Comparison of ENCODE assay signal across 19 cellular contexts in the genomic region with DNA sequence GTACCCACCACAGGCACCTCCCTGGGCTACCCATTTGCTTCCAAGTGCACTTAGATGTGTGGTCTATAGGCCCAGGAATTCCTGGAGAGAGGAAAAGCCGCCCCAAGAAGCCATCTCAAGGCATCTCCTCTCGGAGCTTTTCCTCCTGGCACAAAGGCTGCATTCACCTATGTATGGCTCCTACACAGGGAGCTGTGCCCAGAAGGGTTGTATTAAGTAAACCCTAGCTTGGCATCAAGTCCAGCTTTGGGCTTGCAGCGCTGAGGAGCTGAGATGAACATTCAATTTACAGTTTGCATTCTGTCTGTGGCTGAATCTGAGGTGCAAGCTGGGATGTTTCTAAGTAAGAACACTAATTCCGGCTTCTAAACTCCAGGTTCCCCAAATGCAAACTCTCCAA.
DNase-seq lines count a peak whose midpoint lies in the region; ATAC-seq and TF ChIP-seq lines count a peak whose summit lies in the region.
"Had no signal": no experiment of that assay in that cellular context is flagged by ENCODE, and none has a peak within 500 bp of the region (broad histone marks: within the 10 kb centered on the region; RNA-seq: fewer than 3 reads in every experiment).

No MANE protein-coding gene starts in this region.

- H4K20me1 ChIP-seq in mammary epithelial cell (ENCODE audit: insufficient read depth, low read length), result no peaks in the 10 kb centered on the region
- H4K20me1 ChIP-seq: BLaER1 had no signal

- H3K4me3 ChIP-seq in mammary epithelial cell (replicated peaks in 1 of 3; ENCODE audit: insufficient read depth in 1 of 3, low read depth in 2 of 3, low read length in 3 of 3) (no peak overlapping the region), endodermal cell (ENCODE audit: low read length) (no peak overlapping the region), stomach (no peak overlapping the region)
- H3K4me3 ChIP-seq: BLaER1, GM23248 had no signal

- no peaks in the 10 kb centered on the region for H3K27me3 Mint-ChIP-seq in endodermal cell (ENCODE audit: insufficient read depth)
- H3K27me3 Mint-ChIP-seq: B cell; CD4-positive, alpha-beta T cell; CD8-positive, alpha-beta memory T cell had no signal

- no peak for TF ChIP-seq POLR2A in stomach (IDR thresholded peaks at IDR 0.05)

- peak; percentile 33 to 83 for DNase-seq in T47D (ENCODE audit: low read depth in 1 of 2, low spot score in 1 of 2)
- no peak for DNase-seq in mammary epithelial cell
- peak; percentile 12 for DNase-seq in endodermal cell
- peak; percentile 47 for DNase-seq in stomach
- DNase-seq in GM10248 (ENCODE audit: extremely low spot score), result no peak
- DNase-seq: Calu3; CD4-positive, alpha-beta T cell; CD8-positive, alpha-beta memory T cell; DMS53; DMS79 treated with DMSO at 0.1 percent for 48 hours; GF-D8; GM23248; H7; HCEC 1CT had no signal

- no peak for TF ChIP-seq CTCF in mammary epithelial cell (conservative IDR thresholded peaks at IDR 0.05 in 1 of 2, IDR thresholded peaks at IDR 0.05 in 1 of 2; ENCODE audit: extremely low read depth in 1 of 2, insufficient read depth in 1 of 2, low read depth in 1 of 2, low read length in 2 of 2)
- TF ChIP-seq CTCF in endodermal cell (conservative IDR thresholded peaks at IDR 0.05), result no peak
- no peak for TF ChIP-seq CTCF in stomach (IDR thresholded peaks at IDR 0.05)
- TF ChIP-seq CTCF in GM10248 (IDR thresholded peaks at IDR 0.05; ENCODE audit: control extremely low read depth, extremely low read depth, low read depth, missing control alignments), result no peak

- no peak overlapping the region for H3K27ac ChIP-seq in mammary epithelial cell (ENCODE audit: insufficient read depth, low read depth, low read length)
- no peak overlapping the region for H3K27ac ChIP-seq in endodermal cell (ENCODE audit: low read depth, low read length)
- H3K27ac ChIP-seq in stomach, result no peak overlapping the region
- H3K27ac ChIP-seq: 22Rv1, BLaER1, GM23248 had no signal

- no peak overlapping the region for H3K4me3 Mint-ChIP-seq in endodermal cell
- H3K4me3 Mint-ChIP-seq: B cell; CD14-positive monocyte; CD4-positive, alpha-beta T cell; CD8-positive, alpha-beta memory T cell had no signal

- intact Hi-C loops in mammary epithelial cell (cut with micrococcal nuclease) (no loop called here), stomach (cut with DNase I; ENCODE audit: low total_unique reads) (no loop called here)

- H3K36me3 Mint-ChIP-seq in endodermal cell (ENCODE audit: low read depth), result no peaks in the 10 kb centered on the region
- H3K36me3 Mint-ChIP-seq: CD8-positive, alpha-beta memory T cell had no signal

- no peak overlapping the region for H3K4me2 ChIP-seq in mammary epithelial cell (ENCODE audit: insufficient read depth, low read depth, low read length)
- H3K4me2 ChIP-seq: BLaER1 had no signal

- no peak overlapping the region for H2AFZ ChIP-seq in mammary epithelial cell (ENCODE audit: low read depth, low read length)
- H2AFZ ChIP-seq: GM23248 had no signal

- no TSS peak for BruUV-seq in mammary epithelial cell (replicated peaks; lab: Mats Ljungman, UMichigan)

- H3K4me1 Mint-ChIP-seq in endodermal cell, result peaks cover 5% of the 10 kb centered on the region

- H3K4me1 ChIP-seq in mammary epithelial cell (ENCODE audit: insufficient read depth, low read length) (no peaks in the 10 kb centered on the region), endodermal cell (ENCODE audit: control insufficient read depth, insufficient read depth, low read length) (no peaks in the 10 kb centered on the region), stomach (peaks cover 0 to 12% (median 7%) of the 10 kb centered on the region in 4 donors)

- POLR2A ChIA-PET in GM10248 (lab: Yijun Ruan, JAX), result no interaction called here

- H3K9ac ChIP-seq in mammary epithelial cell (ENCODE audit: insufficient read depth, low read length) (no peak overlapping the region), endodermal cell (ENCODE audit: extremely low read depth, low read length, poor library complexity, severe bottlenecking) (no peak overlapping the region)
- H3K9ac ChIP-seq: BLaER1, GM23248 had no signal

- no peak for ATAC-seq in HG03175 (IDR thresholded peaks at IDR 0.05; ENCODE audit: unreplicated experiment)

- WGBS in mammary epithelial cell (ENCODE audit: low coverage, missing lambda C conversion rate), result 7% methylated on average over 4 of the region's 4 CpGs
- 87% methylated on average over 3 to 4 of the region's 4 CpGs for WGBS in endodermal cell (ENCODE audit: insufficient coverage in 1 of 2, insufficient read length in 1 of 2), 2 experiments
- WGBS in stomach, 5 donors, result 48 to 73% (median 68%) methylated on average over 4 of the region's 4 CpGs

- CTCF ChIA-PET in mammary epithelial cell (lab: Charles Lee; ENCODE audit: low non-redundant PET), result no interaction called here
- CTCF ChIA-PET in GM10248 (lab: Yijun Ruan, JAX), result interaction anchor here (0.8 to 1.1 kb wide), 2 partner anchors 12 to 31 kb away, joined by 3 to 4 read pairs; no protein-coding TSS in a partner anchor

- no peak for TF ChIP-seq EP300 in stomach (IDR thresholded peaks at IDR 0.05)

- no peaks in the 10 kb centered on the region for H3K36me3 ChIP-seq in mammary epithelial cell (ENCODE audit: insufficient read depth, low read length)
- H3K36me3 ChIP-seq in endodermal cell (ENCODE audit: control insufficient read depth, insufficient read depth, low read length), result no peaks in the 10 kb centered on the region
- no peaks in the 10 kb centered on the region for H3K36me3 ChIP-seq in stomach

- peaks cover 26% of the 10 kb centered on the region for H3K9me3 Mint-ChIP-seq in endodermal cell

- no peaks in the 10 kb centered on the region for H3K79me2 ChIP-seq in mammary epithelial cell (ENCODE audit: insufficient read depth, low read length)

- H3K27me3 ChIP-seq in mammary epithelial cell (ENCODE audit: insufficient read depth, low read length) (no peaks in the 10 kb centered on the region), endodermal cell (ENCODE audit: control insufficient read depth, insufficient read depth, low read length, poor library complexity, severe bottlenecking) (no peaks in the 10 kb centered on the region), stomach (no peaks in the 10 kb centered on the region)
- H3K27me3 ChIP-seq: BLaER1 had no signal

- H3K9me3 ChIP-seq in mammary epithelial cell (replicated peaks; ENCODE audit: insufficient read depth, low read length) (peaks cover 8% of the 10 kb centered on the region), endodermal cell (ENCODE audit: control insufficient read depth, low read length) (peaks cover 3% of the 10 kb centered on the region), stomach (peaks cover 0 to 24% (median 4%) of the 10 kb centered on the region in 4 donors)

- in situ Hi-C loops in T47D (cut with HindIII; ENCODE audit: low pct_unique_long_range_greater_than_20kb, low sequenced_read_pairs), result no loop called here
- in situ Hi-C loops in mammary epithelial cell (cut with MboI; ENCODE audit: low sequenced_read_pairs in 2 of 2), result no loop called here

- no peak overlapping the region for H3K27ac Mint-ChIP-seq in endodermal cell
- H3K27ac Mint-ChIP-seq: B cell; CD4-positive, alpha-beta T cell had no signal

- dilution Hi-C loops in mammary epithelial cell (cut with HindIII; ENCODE audit: low sequenced_read_pairs), result no loop called here

Comparison
In these comparisons a context has a peak if more than half of its experiments do, and no peak if none do; other contexts are left out.
1. DNase-seq: peak in T47D (2 of 2), endodermal cell (single experiment) and stomach (single experiment); none in mammary epithelial cell (single experiment) and GM10248 (single experiment).